14 cellular contexts compared by ENCODE assay signal in the genomic region with DNA sequence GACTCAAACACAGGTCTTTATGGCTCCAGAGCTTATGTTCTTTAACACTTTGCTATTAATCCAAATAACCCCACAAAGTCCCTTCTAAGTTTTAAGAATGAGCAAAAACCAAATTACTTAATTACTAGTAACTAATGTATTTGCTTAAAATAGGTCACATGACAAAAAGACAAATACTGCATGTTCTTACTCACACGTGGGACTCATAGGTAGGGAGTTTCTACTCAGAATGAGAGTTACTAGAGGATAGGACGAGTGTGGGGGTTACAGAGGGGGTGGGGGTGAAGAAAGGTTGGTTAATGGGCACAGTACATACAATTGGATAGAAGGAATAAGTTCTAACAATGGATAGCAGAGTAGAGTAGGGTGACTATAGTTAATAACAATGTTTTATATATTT.
"Had no signal": no experiment of that assay in that cellular context is flagged by ENCODE, and none has a peak within 500 bp of the region (broad histone marks: within the 10 kb centered on the region; RNA-seq: fewer than 3 reads in every experiment).

No MANE protein-coding gene starts in this region.

- H3K4me3 ChIP-seq: stomach, uterus had no signal

- H3K27ac ChIP-seq: stomach, uterus had no signal

- H3K9me3 Mint-ChIP-seq: activated B cell treated with CpG ODN at 0.5 μM for 24 hours; activated naive CD4-positive, alpha-beta T cell treated with anti-CD3 and anti-CD28 coated beads, Interleukin-2, amount 10 ng/mL, durations not matched to agents 7 days and 5 days; activated T-helper 2 cell treated with anti-CD3 and anti-CD28 coated beads, Interferon-gamma antibody, Interleukin-2, Interleukin-4, amounts not matched to agents 10 μg/mL and 5 μg/mL and 100 μg/mL, durations not matched to agents 14 hours and 24 hours and 36 hours; effector memory CD8-positive, alpha-beta T cell had no signal

- ATAC-seq: effector memory CD8-positive, alpha-beta T cell; left ventricle myocardium superior had no signal

- H3K36me3 ChIP-seq: stomach, uterus had no signal

- H3K27ac Mint-ChIP-seq: activated B cell treated with CpG ODN at 0.5 μM for 24 hours; activated naive CD4-positive, alpha-beta T cell treated with anti-CD3 and anti-CD28 coated beads, Interleukin-2, amount 10 ng/mL, durations not matched to agents 7 days and 5 days; activated T-helper 2 cell treated with anti-CD3 and anti-CD28 coated beads, Interferon-gamma antibody, Interleukin-2, Interleukin-4, amounts not matched to agents 10 μg/mL and 5 μg/mL and 100 μg/mL, durations not matched to agents 14 hours and 24 hours and 36 hours; brain had no signal

- H3K9me3 ChIP-seq: uterus had no signal

- H3K4me1 ChIP-seq: uterus had no signal

- DNase-seq: activated B cell treated with CpG ODN at 0.5 μM for 24 hours; activated CD8-positive, alpha-beta memory T cell treated with anti-CD3 and anti-CD28 coated beads, Interleukin-2, amount 50 U/mL, for 4 hours; activated naive CD4-positive, alpha-beta T cell treated with anti-CD3 and anti-CD28 coated beads, Interleukin-2, amount 10 ng/mL, durations not matched to agents 7 days and 5 days; amygdala; effector memory CD8-positive, alpha-beta T cell; erythroblast; left ventricle myocardium superior; mesenchymal stem cell; stimulated activated CD4-positive, alpha-beta T cell treated with anti-CD3 and anti-CD28 coated beads, Interleukin-4, amount 100 ng/mL, for 1 hour; stimulated activated CD8-positive, alpha-beta memory T cell treated with anti-CD3 and anti-CD28 coated beads, Interleukin-4, amount 100 ng/mL, for 48 hours; stomach; uterus had no signal

- H3K27me3 Mint-ChIP-seq: activated B cell treated with CpG ODN at 0.5 μM for 24 hours; activated naive CD4-positive, alpha-beta T cell treated with anti-CD3 and anti-CD28 coated beads, Interleukin-2, amount 10 ng/mL, durations not matched to agents 7 days and 5 days; effector memory CD8-positive, alpha-beta T cell had no signal

- H3K4me3 Mint-ChIP-seq: activated naive CD4-positive, alpha-beta T cell treated with anti-CD3 and anti-CD28 coated beads, Interleukin-2, amount 10 ng/mL, durations not matched to agents 7 days and 5 days had no signal

- H3K27me3 ChIP-seq: uterus had no signal
